In genomic region chr1:201559679-201560162, GRCh38 we compare ENCODE assay signal across 8 cellular contexts. TPM values are rescaled to one million over a fixed set of nuclear protein-coding genes. Genes with fewer than 3 reads are reported as not detected.
DNase-seq lines count a peak whose midpoint lies in the region; ATAC-seq and TF ChIP-seq lines count a peak whose summit lies in the region.

No MANE protein-coding gene starts in this region.

- H2AFZ ChIP-seq in IMR-90 (replicated peaks; ENCODE audit: low read length, poor library complexity) (peak overlapping the region; percentile 85), PC-9 (no peak overlapping the region)

- peak overlapping the region; percentile 98 for H2AK5ac ChIP-seq in IMR-90 (ENCODE audit: low read depth, low read length)

- no peaks in the 10 kb centered on the region for H3K9me2 ChIP-seq in PC-9 (ENCODE audit: insufficient read depth)

- H2BK5ac ChIP-seq in IMR-90 (ENCODE audit: low read depth, low read length, poor library complexity, severe bottlenecking): peak overlapping the region; percentile 99

- peak overlapping the region; percentile 73; the same call in 1 of the 2 replicates for H3K23ac ChIP-seq in IMR-90 (ENCODE audit: low read depth, low read length)

- peak overlapping the region; percentile 16; the same call in 1 of the 2 replicates for H3K56ac ChIP-seq in IMR-90 (ENCODE audit: extremely low read depth, insufficient read depth, low read length)

- H3K27ac ChIP-seq in IMR-90 (ENCODE audit: insufficient read depth, low read length) (peak overlapping the region; percentile 66), PC-9 (no peak overlapping the region), stomach (peak overlapping the region in 1 of 5 donors; percentile 28)

- H3K9ac ChIP-seq in IMR-90 (ENCODE audit: low read depth, low read length): peak overlapping the region; percentile 58

- H3K36me3 Mint-ChIP-seq in neural crest cell (ENCODE audit: low read depth): no peaks in the 10 kb centered on the region

- H4K8ac ChIP-seq in IMR-90 (ENCODE audit: low read depth in 2 of 2, low read length in 2 of 2): peak overlapping the region; percentile 27 to 93; a peak in 3 of 4 replicates

- no peaks in the 10 kb centered on the region for H3K79me2 ChIP-seq in PC-9 (ENCODE audit: low read depth)

- ATAC-seq in GM19023 (IDR thresholded peaks at IDR 0.05; ENCODE audit: unreplicated experiment) (peak; percentile 78), IMR-90 (ENCODE audit: low read depth) (peak; percentile 77)

- WGBS in IMR-90 (ENCODE audit: extremely low coverage in 2 of 2, insufficient read length in 1 of 2), 2 experiments: no CpG with 5 or more reads among the region's 13 CpGs
- WGBS in stomach, 5 donors: 9 to 15% (median 12%) methylated on average over 13 of the region's 13 CpGs

- H3K4me3 Mint-ChIP-seq in neural crest cell: no peak overlapping the region

- TF ChIP-seq POLR2A in IMR-90 (IDR thresholded peaks at IDR 0.05; ENCODE audit: low read depth, low read length) (peak; percentile 71), stomach (IDR thresholded peaks at IDR 0.05) (no peak)

- H3K4me3 ChIP-seq in IMR-90 (ENCODE audit: insufficient read depth, low read depth, low read length) (no peak overlapping the region), PC-9 (no peak overlapping the region), stomach (no peak overlapping the region)

- H3K27ac Mint-ChIP-seq in neural crest cell (ENCODE audit: unreplicated experiment): peak overlapping the region; percentile 53

- H4K91ac ChIP-seq in IMR-90 (ENCODE audit: insufficient read depth, low read depth, low read length): peak overlapping the region; percentile 99

- H3K18ac ChIP-seq in IMR-90 (ENCODE audit: low read depth, low read length): peak overlapping the region; percentile 49

- H3K36me3 ChIP-seq in IMR-90 (ENCODE audit: control insufficient read depth, insufficient read depth, low read length) (no peaks in the 10 kb centered on the region; the same call in 1 of the 2 replicates), PC-9 (ENCODE audit: low read depth) (no peaks in the 10 kb centered on the region), stomach (no peaks in the 10 kb centered on the region)

- in situ Hi-C loops in IMR-90 (cut with MboI; ENCODE audit: low sequenced_read_pairs): loop anchor here (5.0 to 10.0 kb wide), 4 partner anchors 65 to 228 kb away; no protein-coding TSS in a partner anchor

- TF ChIP-seq RAD21 in IMR-90 (IDR thresholded peaks at IDR 0.05; ENCODE audit: low read length): peak; percentile 100

- H3K79me1 ChIP-seq in IMR-90 (ENCODE audit: low read depth in 1 of 2, low read length in 2 of 2): peaks cover 39 to 88% of the 10 kb centered on the region in 2 experiments

- CTCF ChIA-PET in IMR-90 (lab: Yijun Ruan, JAX): interaction anchor here (0.6 to 4.1 kb wide), 13 partner anchors 11 to 233 kb away, joined by 3 to 19 read pairs (median 4); no protein-coding TSS in a partner anchor
- CTCF ChIA-PET in PC-9 (lab: Charles Lee): interaction anchor here (0.9 to 1.9 kb wide), 5 partner anchors 29 to 233 kb away, joined by 3 to 14 read pairs (median 5); no protein-coding TSS in a partner anchor

- H3K9me3 ChIP-seq in IMR-90 (ENCODE audit: control insufficient read depth, insufficient read depth, low read length) (no peaks in the 10 kb centered on the region), PC-9 (ENCODE audit: insufficient read depth, low read depth) (no peaks in the 10 kb centered on the region), stomach (no peaks in the 10 kb centered on the region)

- BruUV-seq in IMR-90 (replicated peaks; lab: Mats Ljungman, UMichigan) (no TSS peak), PC-9 (replicated peaks; lab: Mats Ljungman, UMichigan) (no TSS peak)

- TF ChIP-seq CTCF in AG09319 (IDR thresholded peaks at IDR 0.05; ENCODE audit: low read depth, low read length) (peak; percentile 93), IMR-90 (conservative IDR thresholded peaks at IDR 0.05; ENCODE audit: low read depth, low read length) (peak; percentile 99), PC-9 (conservative IDR thresholded peaks at IDR 0.05) (peak; percentile 92), neural crest cell (conservative IDR thresholded peaks at IDR 0.05) (peak; percentile 98), stomach (IDR thresholded peaks at IDR 0.05) (peak in 5 of 7 experiments; percentile 89 to 99 (median 97))

- POLR2A ChIA-PET in IMR-90 (lab: Charles Lee; ENCODE audit: unreplicated experiment): interaction anchor here (0.5 kb wide), 1 partner anchor 95 kb away, joined by 3 read pairs; no protein-coding TSS in a partner anchor
- POLR2A ChIA-PET in PC-9 (lab: Charles Lee; ENCODE audit: unreplicated experiment): interaction anchor here (0.7 kb wide), 1 partner anchor 418 kb away, joined by 3 read pairs; no protein-coding TSS in a partner anchor

- no peaks in the 10 kb centered on the region for H3K9me3 Mint-ChIP-seq in neural crest cell

- no peak for TF ChIP-seq EP300 in stomach (IDR thresholded peaks at IDR 0.05)

- H2BK20ac ChIP-seq in IMR-90 (ENCODE audit: low read depth, low read length): peak overlapping the region; percentile 97

- no peaks in the 10 kb centered on the region for H3K27me3 Mint-ChIP-seq in neural crest cell (ENCODE audit: low read depth)

- peak overlapping the region; percentile 97 for H3K4ac ChIP-seq in IMR-90 (ENCODE audit: low read depth, low read length)

- H3K9me1 ChIP-seq in IMR-90 (ENCODE audit: insufficient read depth, low read length): peaks cover 32% of the 10 kb centered on the region

- no peaks in the 10 kb centered on the region for H3K27me3 ChIP-seq in IMR-90 (ENCODE audit: control insufficient read depth, insufficient read depth, low read length)
- H3K27me3 ChIP-seq in PC-9 (ENCODE audit: insufficient read depth, low read depth): no peaks in the 10 kb centered on the region
- H3K27me3 ChIP-seq in stomach: no peaks in the 10 kb centered on the region

- H3K14ac ChIP-seq in IMR-90 (replicated peaks; ENCODE audit: low read depth, low read length): peak overlapping the region; percentile 97

- H2BK120ac ChIP-seq in IMR-90 (ENCODE audit: low read depth, low read length): peak overlapping the region; percentile 98

- peaks cover 14% of the 10 kb centered on the region for H3K4me1 Mint-ChIP-seq in neural crest cell

- H3K4me2 ChIP-seq in IMR-90 (ENCODE audit: low read depth, low read length) (no peak overlapping the region), PC-9 (peak overlapping the region; percentile 42)

- intact Hi-C loops in IMR-90 (cut with micrococcal nuclease) (loop anchor here (1.0 kb wide), 3 partner anchors 66 to 234 kb away; no protein-coding TSS in a partner anchor), PC-9 (cut with micrococcal nuclease; ENCODE audit: unreplicated experiment) (loop anchor here (1.0 to 10.0 kb wide), 6 partner anchors 29 to 560 kb away; no protein-coding TSS in a partner anchor), stomach (cut with DNase I; ENCODE audit: low total_unique reads) (loop anchor here (2.0 to 10.0 kb wide), 2 partner anchors 145 to 235 kb away; no protein-coding TSS in a partner anchor)

- peak overlapping the region; percentile 98 for H2AK9ac ChIP-seq in IMR-90 (replicated peaks; ENCODE audit: low read depth, low read length, poor library complexity)

- DNase-seq in AG09319 (ENCODE audit: extremely low read depth, low read depth) (no peak), IMR-90 (peak; percentile 86), PC-9 (peak; percentile 53 to 73), activated T-cell treated with anti-CD3 and anti-CD28 coated beads for 48 hours (ENCODE audit: low read depth) (peak; percentile 61), fibroblast of gingiva (ENCODE audit: low read depth) (peak; percentile 80), neural crest cell (ENCODE audit: low read depth, low spot score) (peak; percentile 73), stomach (peak; percentile 81)

- peak overlapping the region; percentile 43; the same call in 1 of the 3 replicates for H2BK15ac ChIP-seq in IMR-90 (ENCODE audit: low read depth, low read length)

- H3K4me1 ChIP-seq in IMR-90 (ENCODE audit: control insufficient read depth, insufficient read depth, low read length): peaks cover 47% of the 10 kb centered on the region
- peaks cover 3% of the 10 kb centered on the region; the same call in 1 of the 2 replicates for H3K4me1 ChIP-seq in PC-9 (replicated peaks; ENCODE audit: insufficient read depth)
- peaks cover 10 to 42% (median 17%) of the 10 kb centered on the region in 4 donors for H3K4me1 ChIP-seq in stomach

- H4K20me1 ChIP-seq in IMR-90 (ENCODE audit: insufficient read depth, low read length) (peaks cover 11% of the 10 kb centered on the region), PC-9 (ENCODE audit: insufficient read depth) (no peaks in the 10 kb centered on the region; the same call in 1 of the 2 replicates)

- dilution Hi-C loops in IMR-90 (cut with HindIII; ENCODE audit: low sequenced_read_pairs, unreplicated experiment): no loop called here

- no peaks in the 10 kb centered on the region for H3F3A ChIP-seq in PC-9 (ENCODE audit: insufficient read depth, low read depth)

- peak overlapping the region; percentile 77 for H4K5ac ChIP-seq in IMR-90 (ENCODE audit: low read depth, low read length)

TF ChIP-seq in IMR-90, 13 proteins besides CTCF, POLR2A, EP300 and RAD21 (continues in another document):
- TF ChIP-seq MAFK (IDR thresholded peaks at IDR 0.05; ENCODE audit: low read depth, low read length) (no peak), CHD1 (IDR thresholded peaks at IDR 0.05; ENCODE audit: low read depth, low read length) (peak; percentile 72; the same call in 1 of the 2 replicates), MXI1 (IDR thresholded peaks at IDR 0.05; ENCODE audit: borderline replicate concordance, low read depth, low read length) (peak; percentile 80; the same call in 1 of the 2 replicates), SMC3 (IDR thresholded peaks at IDR 0.05; ENCODE audit: low read depth, low read length) (peak; percentile 100), BHLHE40 (IDR thresholded peaks at IDR 0.05; ENCODE audit: low read depth, low read length) (peak; percentile 83)

RNA-seq across cellular contexts. Expression of gene NAV1, which starts 20.8 kb away (rescaled TPM):
- total RNA-seq in IMR-90 (2012; rRNA removed) (14.0 and 14.4 TPM in 2 replicates), PC-9 (2021) (44.5 and 45.3 TPM in 2 replicates), neural crest cell (44.1 and 47.3 TPM in 2 replicates), stomach (10 to 100 TPM in 4 of 5 donors, 1 to 10 TPM in 1; 8.2 to 33.0 (median 17.3) TPM)
- polyA plus RNA-seq in IMR-90 (2012; rRNA removed) (23.1 and 23.6 TPM in 2 replicates), stomach (1 to 10 TPM; 3.0 to 4.7 (median 4.7) TPM)
- 11.8 and 15.2 TPM in 2 replicates for polyA plus RNA-seq in IMR-90 (2012; cell fraction: cytosol; rRNA removed)
- 31.9 and 47.5 TPM in 2 replicates for polyA plus RNA-seq in IMR-90 (2012; cell fraction: nucleus; rRNA removed; ENCODE audit: low replicate concordance)

RNA-seq across cellular contexts. Expression of gene CSRP1, which starts 52.8 kb away (rescaled TPM):
- total RNA-seq in IMR-90 (2012; rRNA removed) (1,498 and 1,861 TPM in 2 replicates), PC-9 (2021) (56.8 and 61.3 TPM in 2 replicates), neural crest cell (0.41 and 1.5 TPM in 2 replicates), stomach (1,000 to 10,000 TPM in 2 of 5 donors, 100 to 1,000 TPM in 3; 304 to 2,162 (median 853) TPM)
- polyA plus RNA-seq in IMR-90 (2012; rRNA removed) (948 and 1,037 TPM in 2 replicates), stomach (100 to 1,000 TPM; 220 to 641 (median 274) TPM)
- polyA plus RNA-seq in IMR-90 (2012; cell fraction: cytosol; rRNA removed): 955 and 1,043 TPM in 2 replicates
- 737 and 1,227 TPM in 2 replicates for polyA plus RNA-seq in IMR-90 (2012; cell fraction: nucleus; rRNA removed; ENCODE audit: low replicate concordance)

Comparison
In these comparisons a context has a peak if more than half of its experiments do, and no peak if none do; other contexts are left out.
1. RNA of gene CSRP1, which starts 52.8 kb away (total RNA-seq): 1,498 to 1,861 TPM in IMR-90, 304 to 2,162 TPM in stomach and 56.8 to 61.3 TPM in PC-9; 0.41 to 1.5 TPM in neural crest cell; every median in the first group is over 10 times any median in the second.
2. Peak in every context shown above with its lines, with median percentiles within 50 percentile points of each other: CTCF ChIP-seq.